Comparison of ENCODE assay signal across 1 cellular context in genomic region chr1:225928186-225929175, GRCh38.
TF ChIP-seq lines count a peak whose summit lies in the region.

No MANE protein-coding gene starts in this region.

TF ChIP-seq in GM23338, 12 proteins besides CTCF, POLR2A, EP300 and RAD21 (continued from another document):
- TF ChIP-seq ZNF462 (CRISPR knock-in tag; IDR thresholded peaks at IDR 0.05) = no peak
- TF ChIP-seq POLR2AphosphoS5 (IDR thresholded peaks at IDR 0.05; ENCODE audit: low read depth) = no peak
